Comparison of ENCODE assay signal across 1 cellular context in genomic region chr17:6712058-6712853, GRCh38.
A peak's percentile ranks its signal among the peaks of the same experiment; 100 is the strongest.
TF ChIP-seq lines count a peak whose summit lies in the region.

No MANE protein-coding gene starts in this region.

TF ChIP-seq in HepG2, 621 proteins besides CTCF, POLR2A, EP300 and RAD21 (continued from another document and continues in another):
- TF ChIP-seq ZBTB40 (IDR thresholded peaks at IDR 0.05) (no peak), ZBTB40 (CRISPR knock-in tag; IDR thresholded peaks at IDR 0.05) (no peak), TRIM24 (CRISPR knock-in tag; IDR thresholded peaks at IDR 0.05) (no peak), EEA1 (CRISPR knock-in tag; IDR thresholded peaks at IDR 0.05; ENCODE audit: borderline replicate concordance) (no peak), RCOR2 (CRISPR knock-in tag; IDR thresholded peaks at IDR 0.05) (peak; percentile 91; the same call in 1 of the 2 replicates), ZNF780A (CRISPR knock-in tag; IDR thresholded peaks at IDR 0.05) (no peak; the same call in 1 of the 2 replicates), ZNF704 (CRISPR knock-in tag; IDR thresholded peaks at IDR 0.05; ENCODE audit: borderline replicate concordance) (0 out of 2 replicates have a peak, but pooled peaks have one; percentile 52), ZBTB3 (CRISPR knock-in tag; IDR thresholded peaks at IDR 0.05; ENCODE audit: borderline replicate concordance, low read depth) (no peak), ZSCAN29 (CRISPR knock-in tag; conservative IDR thresholded peaks at IDR 0.05) (peak; percentile 16; the same call in 1 of the 2 replicates), HNRNPUL1 (IDR thresholded peaks at IDR 0.05; ENCODE audit: low read depth, low read length) (no peak), ZNF414 (CRISPR knock-in tag; IDR thresholded peaks at IDR 0.05) (peak; percentile 67), ZBTB2 (CRISPR knock-in tag; IDR thresholded peaks at IDR 0.05; ENCODE audit: low read depth) (no peak), ZNF326 (CRISPR knock-in tag; IDR thresholded peaks at IDR 0.05; ENCODE audit: borderline replicate concordance) (no peak), ZNF772 (CRISPR knock-in tag; IDR thresholded peaks at IDR 0.05) (0 out of 2 replicates have a peak, but pooled peaks have one; percentile 33), HNRNPLL (IDR thresholded peaks at IDR 0.05; ENCODE audit: low read depth, low read length, poor library complexity, severe bottlenecking) (no peak), PAX8 (CRISPR knock-in tag; IDR thresholded peaks at IDR 0.05; ENCODE audit: borderline replicate concordance) (0 out of 2 replicates have a peak, but pooled peaks have one; percentile 35), GPBP1L1 (CRISPR knock-in tag; IDR thresholded peaks at IDR 0.05) (no peak), ZNF230 (CRISPR knock-in tag; IDR thresholded peaks at IDR 0.05) (peak; percentile 1; the same call in 1 of the 2 replicates), RAD51 (IDR thresholded peaks at IDR 0.05; ENCODE audit: borderline replicate concordance) (no peak), CCDC6 (CRISPR knock-in tag; IDR thresholded peaks at IDR 0.05) (no peak; the same call in 1 of the 2 replicates), CREB3 (CRISPR knock-in tag; IDR thresholded peaks at IDR 0.05) (0 out of 2 replicates have a peak, but pooled peaks have one; percentile 82), TIGD3 (CRISPR knock-in tag; IDR thresholded peaks at IDR 0.05; ENCODE audit: borderline replicate concordance) (no peak), ZBTB26 (CRISPR knock-in tag; IDR thresholded peaks at IDR 0.05; ENCODE audit: borderline replicate concordance) (no peak), MAF1 (CRISPR knock-in tag; IDR thresholded peaks at IDR 0.05; ENCODE audit: borderline replicate concordance) (no peak), YEATS4 (CRISPR knock-in tag; IDR thresholded peaks at IDR 0.05; ENCODE audit: borderline replicate concordance) (no peak), ZFY (CRISPR knock-in tag; IDR thresholded peaks at IDR 0.05) (no peak; the same call in 1 of the 2 replicates), ZNF432 (CRISPR knock-in tag; IDR thresholded peaks at IDR 0.05; ENCODE audit: borderline replicate concordance) (no peak), ZNF3 (CRISPR knock-in tag; IDR thresholded peaks at IDR 0.05) (no peak), SRSF9 (IDR thresholded peaks at IDR 0.05; ENCODE audit: borderline replicate concordance, insufficient read depth, low read depth, low read length, poor library complexity, severe bottlenecking) (no peak), ZNF574 (CRISPR knock-in tag; IDR thresholded peaks at IDR 0.05) (peak; percentile 36), RBM22 (optimal IDR thresholded peaks at IDR 0.05; ENCODE audit: low read length) (no peak), MYC (CRISPR knock-in tag; IDR thresholded peaks at IDR 0.05; ENCODE audit: borderline replicate concordance) (no peak; the same call in 1 of the 2 replicates), ZBTB46 (CRISPR knock-in tag; IDR thresholded peaks at IDR 0.05; ENCODE audit: borderline replicate concordance) (peak; percentile 7; the same call in 1 of the 2 replicates), RBAK (CRISPR knock-in tag; IDR thresholded peaks at IDR 0.05) (no peak)
